ENCODE assay signal across 8 cellular contexts in the genomic region with DNA sequence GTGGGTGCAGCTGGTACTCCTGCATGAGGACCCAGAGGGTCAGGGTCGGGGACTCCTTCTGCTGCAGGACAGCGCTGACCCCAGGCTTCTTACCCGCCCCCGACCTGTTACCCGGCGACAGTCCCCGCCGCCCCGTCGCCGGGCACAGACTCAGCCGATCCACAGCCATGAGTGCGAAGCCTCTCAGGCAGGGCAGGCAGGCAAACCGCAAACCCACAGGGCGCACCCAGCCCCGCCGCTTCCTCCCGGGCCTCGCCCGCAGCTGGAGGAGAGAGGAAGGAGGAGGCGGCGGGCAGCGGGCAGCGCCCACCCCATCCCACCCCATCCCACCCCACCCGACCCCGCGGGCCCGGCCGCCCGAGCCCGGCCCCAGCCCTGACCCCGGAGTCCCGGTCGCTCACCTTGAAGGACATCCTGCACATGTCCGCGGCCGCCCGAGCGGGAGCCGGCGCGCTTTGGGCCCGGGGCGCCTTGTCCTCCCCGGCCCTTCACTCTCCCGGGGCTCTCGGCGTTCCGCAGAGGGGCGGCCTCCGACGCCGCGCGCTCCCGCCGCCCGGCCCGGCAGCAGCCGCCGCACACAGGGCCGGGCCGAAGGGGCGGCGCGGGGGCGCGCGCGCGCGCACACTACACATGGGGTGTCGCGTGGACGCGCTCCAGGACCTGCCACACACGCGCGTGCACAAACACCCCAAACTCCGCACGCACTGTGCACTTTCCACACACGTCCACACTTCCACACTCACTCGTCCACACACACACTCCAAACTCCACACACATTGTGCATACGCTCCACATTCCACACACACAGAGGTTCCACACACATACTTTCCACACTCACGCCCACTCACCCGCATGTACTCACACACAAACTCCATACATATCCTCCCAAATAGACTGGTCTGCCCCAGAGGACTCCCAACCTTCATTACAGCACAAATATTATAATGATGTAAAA. TPM values are rescaled to one million over a fixed set of nuclear protein-coding genes. Genes with fewer than 3 reads are reported as not detected.
DNase-seq lines count a peak whose midpoint lies in the region; ATAC-seq, FAIRE-seq and TF ChIP-seq lines count a peak whose summit lies in the region.

ANKRD29 (minus strand) TSS at position 603 of the 955 bp plus-strand sequence; CDS start at position 422, 181 bp downstream.

- peak within 1 kb of the TSS; percentile 57; the same call in 1 of the 2 replicates for H3K9ac ChIP-seq in HUES64 (ENCODE audit: low read depth, low read length)
- peak within 1 kb of the TSS in 1 of 2 donors; percentile 51 for H3K9ac ChIP-seq in colonic mucosa (ENCODE audit: low read depth in 2 of 2, low read length in 2 of 2)
- peak within 1 kb of the TSS; percentile 18; the same call in 1 of the 2 replicates for H3K9ac ChIP-seq in HepG2 (ENCODE audit: insufficient read depth, low read depth, low read length)

- H3K4me3 ChIP-seq in HUES64 (ENCODE audit: low read length) (peak within 1 kb of the TSS; percentile 59), colonic mucosa (peak within 1 kb of the TSS; percentile 47), HepG2 (replicated peaks in 1 of 3; ENCODE audit: insufficient read depth in 1 of 3, low read depth in 2 of 3, low read length in 3 of 3) (peak within 1 kb of the TSS; percentile 34 to 67 (median 46))

- no peaks in the 10 kb centered on the region for H4K20me1 ChIP-seq in HepG2 (ENCODE audit: insufficient read depth, low read length)

- peak; percentile 56 to 73 for ATAC-seq in activated CD4-positive, CD25-positive, alpha-beta regulatory T cell treated with anti-CD3 and anti-CD28 coated beads, Interleukin-2, amount 50 U/mL, for 24 hours
- ATAC-seq in HepG2, result peak; percentile 85
- no peak for ATAC-seq in GM18519 (IDR thresholded peaks at IDR 0.05; ENCODE audit: low FRiP score, unreplicated experiment)

- peaks cover 25% of the 10 kb centered on the region for H3K27me3 ChIP-seq in HUES64 (ENCODE audit: insufficient read depth, low read length)
- H3K27me3 ChIP-seq in colonic mucosa, result peaks cover 26% of the 10 kb centered on the region
- peaks cover 3 to 36% of the 10 kb centered on the region in 2 experiments for H3K27me3 ChIP-seq in HepG2 (ENCODE audit: control insufficient read depth in 1 of 2, insufficient read depth in 2 of 2, low read length in 2 of 2)

- intact Hi-C loops in colonic mucosa (cut with DNase I), result no loop called here
- intact Hi-C loops in HepG2 (cut with micrococcal nuclease; ENCODE audit: unreplicated experiment), result no loop called here

- H3K27ac ChIP-seq in HUES64 (ENCODE audit: low read depth, low read length) (no peak within 1 kb of the TSS), colonic mucosa (no peak within 1 kb of the TSS), HepG2 (ENCODE audit: extremely low read length, insufficient read depth, low read length) (no peak within 1 kb of the TSS)

- DNase-seq in Daoy (ENCODE audit: low read depth) (peak; percentile 57), colonic mucosa (peak; percentile 42), HepG2 (ENCODE audit: low spot score) (no peak), mucosa of gallbladder (ENCODE audit: low spot score) (no peak)
- DNase-seq in stimulated activated CD4-positive, alpha-beta T cell treated with anti-CD3 and anti-CD28 coated beads, TNF-alpha, amount 100 ng/mL, for 1 hour (ENCODE audit: low read depth in 3 of 3, low spot score in 1 of 3), result peak in 2 of 3 donors; percentile 9 to 12

- TF ChIP-seq EP300 in HepG2 (IDR thresholded peaks at IDR 0.05; ENCODE audit: low read depth in 2 of 2, low read length in 2 of 2) (no peak), HepG2 (CRISPR knock-in tag; IDR thresholded peaks at IDR 0.05; ENCODE audit: borderline replicate concordance) (no peak)

- H2AFZ ChIP-seq in HepG2 (ENCODE audit: low read length), result no peak within 1 kb of the TSS

- H3K4me1 ChIP-seq in HUES64 (ENCODE audit: insufficient read depth, low read length), result peaks cover 16% of the 10 kb centered on the region; the same call in 1 of the 2 replicates
- peaks cover 6% of the 10 kb centered on the region for H3K4me1 ChIP-seq in colonic mucosa
- H3K4me1 ChIP-seq in HepG2 (ENCODE audit: insufficient read depth, low read length), result peaks cover 9% of the 10 kb centered on the region

- no peaks in the 10 kb centered on the region for H3K9me3 ChIP-seq in HUES64 (ENCODE audit: insufficient read depth, low read depth, low read length)
- H3K9me3 ChIP-seq in colonic mucosa, result no peaks in the 10 kb centered on the region
- H3K9me3 ChIP-seq in HepG2 (ENCODE audit: low read length), result no peaks in the 10 kb centered on the region

- BruUV-seq in HepG2 (replicated peaks; lab: Mats Ljungman, UMichigan), result no TSS peak

- no peak for TF ChIP-seq RAD21 in HepG2 (CRISPR knock-in tag; IDR thresholded peaks at IDR 0.05)

- peak within 1 kb of the TSS; percentile 91 for H3K4me2 ChIP-seq in HepG2 (ENCODE audit: low read depth, low read length)

- no peaks in the 10 kb centered on the region for H3K79me2 ChIP-seq in HepG2 (ENCODE audit: insufficient read depth, low read length)

- POLR2A ChIA-PET in HepG2 (lab: Yijun Ruan, JAX), result no interaction called here

- 5% methylated on average over 75 of the region's 86 CpGs for WGBS in HUES64
- WGBS in HepG2 (ENCODE audit: low lambda C conversion rate), result 4% methylated on average over 13 of the region's 86 CpGs

- in situ Hi-C loops in HepG2 (cut with HindIII; ENCODE audit: extremely low pct_ligation_motif_present, low pct_unique_long_range_greater_than_20kb), result no loop called here

- TF ChIP-seq POLR2A in HepG2 (IDR thresholded peaks at IDR 0.05; ENCODE audit: insufficient read depth in 1 of 2, low read depth in 2 of 2, low read length in 2 of 2), result no peak

- CTCF ChIA-PET in HepG2 (lab: Yijun Ruan, JAX; ENCODE audit: low intra/inter-chr PET ratio, low total read pairs), result no interaction called here

- TF ChIP-seq CTCF in colonic mucosa (IDR thresholded peaks at IDR 0.05) (no peak), HepG2 (CRISPR knock-in tag; IDR thresholded peaks at IDR 0.05) (no peak)

- H3K36me3 ChIP-seq in HUES64 (ENCODE audit: insufficient read depth, low read length), result no peaks in the 10 kb centered on the region
- no peaks in the 10 kb centered on the region for H3K36me3 ChIP-seq in colonic mucosa
- H3K36me3 ChIP-seq in HepG2 (replicated peaks in 1 of 2; ENCODE audit: control insufficient read depth in 1 of 2, insufficient read depth in 2 of 2, low read length in 2 of 2), result no peaks in the 10 kb centered on the region

- FAIRE-seq in HepG2 (lab: Jason Lieb, UNC), result no peak

TF ChIP-seq in HepG2, 621 proteins besides CTCF, POLR2A, EP300 and RAD21 (continues in another document):
- TF ChIP-seq MTF2 (CRISPR knock-in tag; IDR thresholded peaks at IDR 0.05; ENCODE audit: borderline replicate concordance), result 0 out of 2 replicates have a peak, but pooled peaks have one; percentile 56
- TF ChIP-seq ZNF777 (CRISPR knock-in tag; IDR thresholded peaks at IDR 0.05), result peak; percentile 51; the same call in 1 of the 2 replicates
- TF ChIP-seq EZH2 (conservative IDR thresholded peaks at IDR 0.05; ENCODE audit: low read depth, low read length), result peak; percentile 89
- no peak for TF ChIP-seq ZNF414 (CRISPR knock-in tag; IDR thresholded peaks at IDR 0.05)
- peak; percentile 85 for TF ChIP-seq ZBTB14 (CRISPR knock-in tag; IDR thresholded peaks at IDR 0.05)
- no peak for TF ChIP-seq ZNF10 (CRISPR knock-in tag; IDR thresholded peaks at IDR 0.05; ENCODE audit: borderline replicate concordance, low read depth)

RNA-seq across cellular contexts. Expression of gene ANKRD29, which starts in this region (rescaled TPM):
- 1.6 and 3.9 TPM in 2 replicates for total RNA-seq in Daoy (2014; rRNA removed; shearing (Covaris generic))
- 0.95 TPM for polyA plus RNA-seq in HUES64 (2013, experiment 1 of 2)
- polyA plus RNA-seq in HUES64 (2013, experiment 2 of 2), result 3.0 TPM
- total RNA-seq in colonic mucosa, result 1 to 10 TPM; 1.0 to 1.1 TPM
- not detected in 2 replicates for total RNA-seq in HepG2 (2016; rRNA removed; fragmentation: Illumina TruSeq; extraction: Trizol)
- total RNA-seq in HepG2 (2016; cell fraction: cytosol; rRNA removed; fragmentation: Illumina TruSeq; extraction: Trizol; ENCODE audit: low read depth), result 0.30 TPM in 1 of 2 replicates, not detected in the other
- total RNA-seq in HepG2 (2016; cell fraction: insoluble cytoplasmic fraction; rRNA removed; fragmentation: Illumina TruSeq; extraction: Trizol), result not detected in 2 replicates
- 0.24 and 0.40 TPM in 2 replicates for total RNA-seq in HepG2 (2016; cell fraction: membrane; rRNA removed; fragmentation: Illumina TruSeq; extraction: Trizol)
- total RNA-seq in HepG2 (2016; cell fraction: nucleus; rRNA removed; fragmentation: Illumina TruSeq; extraction: Trizol), result not detected in 2 replicates
- polyA plus RNA-seq in HepG2 (2011; rRNA removed), result 0.05 TPM in 1 of 2 replicates, not detected in the other
- polyA plus RNA-seq in HepG2 (2011; cell fraction: cytosol; rRNA removed), result 0.05 TPM in 1 of 2 replicates, not detected in the other
- polyA plus RNA-seq in HepG2 (2011; cell fraction: nucleus; rRNA removed), result 0.27 and 0.35 TPM in 2 replicates
- polyA plus RNA-seq in HepG2 (2012), result not detected in 2 replicates
- polyA plus RNA-seq in HepG2 (2016; cell fraction: cytosol; fragmentation: Illumina TruSeq; extraction: Trizol; ENCODE audit: low read depth), result not detected in 2 replicates
- not detected in 2 replicates for polyA plus RNA-seq in HepG2 (2016; cell fraction: insoluble cytoplasmic fraction; fragmentation: Illumina TruSeq; extraction: Trizol; ENCODE audit: low read depth)
- polyA plus RNA-seq in HepG2 (2016; cell fraction: membrane; fragmentation: Illumina TruSeq; extraction: Trizol; ENCODE audit: low read depth), result not detected in 2 replicates
- 0.21 and 0.36 TPM in 2 replicates for polyA plus RNA-seq in HepG2 (2016; cell fraction: nucleus; fragmentation: Illumina TruSeq; extraction: Trizol; ENCODE audit: insufficient read depth, low read depth)
- polyA minus RNA-seq in HepG2 (2011; rRNA and poly(A)+ RNA removed; ENCODE audit: low replicate concordance), result 20.8 TPM in 1 of 2 replicates, not detected in the other
- polyA minus RNA-seq in HepG2 (2011; cell fraction: cytosol; rRNA and poly(A)+ RNA removed), result not detected in 2 replicates
- polyA minus RNA-seq in HepG2 (2011; cell fraction: nucleus; rRNA and poly(A)+ RNA removed), result 0.64 TPM in 1 of 2 replicates, not detected in the other
- total RNA-seq in mucosa of gallbladder, result 3.1 TPM

Comparison
In these comparisons a context has a peak if more than half of its experiments do, and no peak if none do; other contexts are left out.
1. DNase-seq: peak in Daoy (single experiment), colonic mucosa (single experiment) and stimulated activated CD4-positive, alpha-beta T cell treated with anti-CD3 and anti-CD28 coated beads, TNF-alpha, amount 100 ng/mL, for 1 hour (2 of 3); none in HepG2 (single experiment) and mucosa of gallbladder (single experiment).
2. Peak in every context shown above with its lines, with median percentiles within 50 percentile points of each other: H3K4me3 ChIP-seq.